In the genomic region with DNA sequence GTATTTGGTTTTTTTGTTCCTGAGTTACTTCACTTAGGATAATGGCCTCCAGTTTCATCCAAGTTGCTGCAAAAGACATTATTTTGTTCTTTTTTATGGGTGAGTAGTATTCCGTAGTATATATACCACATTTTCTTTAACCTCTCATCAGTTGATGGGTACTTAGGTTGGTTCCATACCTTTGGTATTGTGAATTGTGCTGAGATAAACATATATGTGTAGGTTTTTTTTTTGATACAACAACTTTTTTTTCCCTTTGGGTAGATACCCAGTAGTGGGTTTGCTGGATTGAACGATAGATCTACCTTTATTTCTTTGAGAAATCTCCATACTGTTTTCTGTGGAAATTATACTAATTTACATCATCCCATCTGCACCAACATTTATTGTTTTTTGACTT, we compare ENCODE assay signal across 4 cellular contexts.
A peak's percentile ranks its signal among the peaks of the same experiment; 100 is the strongest.
TF ChIP-seq lines count a peak whose summit lies in the region.

No MANE protein-coding gene starts in this region.

TF ChIP-seq in HepG2, 621 proteins besides CTCF, POLR2A, EP300 and RAD21 (continues in another document):
- TF ChIP-seq PHF21A (CRISPR knock-in tag; IDR thresholded peaks at IDR 0.05) (no peak), SMC3 (IDR thresholded peaks at IDR 0.05; ENCODE audit: low read length) (no peak), CENPX (CRISPR knock-in tag; IDR thresholded peaks at IDR 0.05) (no peak), MAFK (conservative IDR thresholded peaks at IDR 0.05 in 1 of 2, IDR thresholded peaks at IDR 0.05 in 1 of 2; ENCODE audit: low read length in 2 of 2) (peak; percentile 12 to 61; a peak in 2 of 4 replicates), ZSCAN21 (CRISPR knock-in tag; IDR thresholded peaks at IDR 0.05; ENCODE audit: borderline replicate concordance) (no peak), PAWR (CRISPR knock-in tag; IDR thresholded peaks at IDR 0.05; ENCODE audit: borderline replicate concordance) (no peak), ELF3 (CRISPR knock-in tag; IDR thresholded peaks at IDR 0.05) (no peak), KLF12 (CRISPR knock-in tag; IDR thresholded peaks at IDR 0.05; ENCODE audit: borderline replicate concordance) (0 out of 2 replicates have a peak, but pooled peaks have one; percentile 10), ZFP82 (CRISPR knock-in tag; IDR thresholded peaks at IDR 0.05; ENCODE audit: borderline replicate concordance) (no peak), MED13 (CRISPR knock-in tag; IDR thresholded peaks at IDR 0.05) (no peak), MAFF (IDR thresholded peaks at IDR 0.05; ENCODE audit: low read depth, low read length) (peak; percentile 25; the same call in 1 of the 2 replicates)
- TF ChIP-seq, protein P1, sequence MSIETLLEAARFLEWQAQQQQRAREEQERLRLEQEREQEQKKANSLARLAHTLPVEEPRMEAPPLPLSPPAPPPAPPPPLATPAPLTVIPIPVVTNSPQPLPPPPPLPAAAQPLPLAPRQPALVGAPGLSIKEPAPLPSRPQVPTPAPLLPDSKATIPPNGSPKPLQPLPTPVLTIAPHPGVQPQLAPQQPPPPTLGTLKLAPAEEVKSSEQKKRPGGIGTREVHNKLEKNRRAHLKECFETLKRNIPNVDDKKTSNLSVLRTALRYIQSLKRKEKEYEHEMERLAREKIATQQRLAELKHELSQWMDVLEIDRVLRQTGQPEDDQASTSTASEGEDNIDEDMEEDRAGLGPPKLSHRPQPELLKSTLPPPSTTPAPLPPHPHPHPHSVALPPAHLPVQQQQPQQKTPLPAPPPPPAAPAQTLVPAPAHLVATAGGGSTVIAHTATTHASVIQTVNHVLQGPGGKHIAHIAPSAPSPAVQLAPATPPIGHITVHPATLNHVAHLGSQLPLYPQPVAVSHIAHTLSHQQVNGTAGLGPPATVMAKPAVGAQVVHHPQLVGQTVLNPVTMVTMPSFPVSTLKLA (IDR thresholded peaks at IDR 0.05): no peak
- TF ChIP-seq, protein P2, sequence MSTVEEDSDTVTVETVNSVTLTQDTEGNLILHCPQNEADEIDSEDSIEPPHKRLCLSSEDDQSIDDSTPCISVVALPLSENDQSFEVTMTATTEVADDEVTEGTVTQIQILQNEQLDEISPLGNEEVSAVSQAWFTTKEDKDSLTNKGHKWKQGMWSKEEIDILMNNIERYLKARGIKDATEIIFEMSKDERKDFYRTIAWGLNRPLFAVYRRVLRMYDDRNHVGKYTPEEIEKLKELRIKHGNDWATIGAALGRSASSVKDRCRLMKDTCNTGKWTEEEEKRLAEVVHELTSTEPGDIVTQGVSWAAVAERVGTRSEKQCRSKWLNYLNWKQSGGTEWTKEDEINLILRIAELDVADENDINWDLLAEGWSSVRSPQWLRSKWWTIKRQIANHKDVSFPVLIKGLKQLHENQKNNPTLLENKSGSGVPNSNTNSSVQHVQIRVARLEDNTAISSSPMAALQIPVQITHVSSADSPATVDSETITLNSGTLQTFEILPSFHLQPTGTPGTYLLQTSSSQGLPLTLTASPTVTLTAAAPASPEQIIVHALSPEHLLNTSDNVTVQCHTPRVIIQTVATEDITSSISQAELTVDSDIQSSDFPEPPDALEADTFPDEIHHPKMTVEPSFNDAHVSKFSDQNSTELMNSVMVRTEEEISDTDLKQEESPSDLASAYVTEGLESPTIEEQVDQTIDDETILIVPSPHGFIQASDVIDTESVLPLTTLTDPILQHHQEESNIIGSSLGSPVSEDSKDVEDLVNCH (CRISPR knock-in tag; IDR thresholded peaks at IDR 0.05): no peak

TF ChIP-seq in A549, 52 proteins besides CTCF, POLR2A, EP300 and RAD21:
- TF ChIP-seq MYC (IDR thresholded peaks at IDR 0.05; ENCODE audit: borderline replicate concordance, low read length): no peak
- no peak for TF ChIP-seq HOXA7 (CRISPR knock-in tag; IDR thresholded peaks at IDR 0.05)
- peak; percentile 70 for TF ChIP-seq MAFK (IDR thresholded peaks at IDR 0.05; ENCODE audit: partially characterized antibody)
- TF ChIP-seq RNF2 (IDR thresholded peaks at IDR 0.05; ENCODE audit: borderline replicate concordance, low read depth): no peak
- no peak for TF ChIP-seq NPAS2 (CRISPR knock-in tag; IDR thresholded peaks at IDR 0.05; ENCODE audit: borderline replicate concordance)

TF ChIP-seq in HEK293, 187 proteins besides CTCF, POLR2A, EP300 and RAD21:
- TF ChIP-seq PRDM1 (tag by site-specific recombination; IDR thresholded peaks at IDR 0.05) (no peak), ZNF146 (tag by site-specific recombination; IDR thresholded peaks at IDR 0.05) (peak; percentile 50; the same call in 1 of the 2 replicates), ZNF670 (tag by site-specific recombination; IDR thresholded peaks at IDR 0.05; ENCODE audit: low read depth) (no peak)

TF ChIP-seq in K562, 482 proteins besides CTCF, POLR2A, EP300 and RAD21:
- TF ChIP-seq KLF13 (tag; IDR thresholded peaks at IDR 0.05; ENCODE audit: borderline replicate concordance, low read depth) (no peak), HOXB6 (CRISPR knock-in tag; IDR thresholded peaks at IDR 0.05; ENCODE audit: borderline replicate concordance) (no peak), ZNF316 (IDR thresholded peaks at IDR 0.05) (peak; percentile 27; the same call in 1 of the 2 replicates), SRSF3 (IDR thresholded peaks at IDR 0.05; ENCODE audit: insufficient read depth, low read length) (no peak), ZC3H11A (IDR thresholded peaks at IDR 0.05; ENCODE audit: low read depth, low read length) (no peak), SMARCE1 (IDR thresholded peaks at IDR 0.05) (no peak), PYGO2 (tag; IDR thresholded peaks at IDR 0.05) (no peak), ZNF766 (CRISPR knock-in tag; conservative IDR thresholded peaks at IDR 0.05) (no peak)
